In genomic region chr16:1706386-1707192, GRCh38 we compare ENCODE assay signal across 1 cellular context.
TF ChIP-seq lines count a peak whose summit lies in the region.

No MANE protein-coding gene starts in this region.

TF ChIP-seq in HEK293, 187 proteins besides CTCF, POLR2A, EP300 and RAD21 (continued from another document):
- TF ChIP-seq ZNF513 (tag by site-specific recombination; IDR thresholded peaks at IDR 0.05) (no peak), ZNF521 (tag by site-specific recombination; IDR thresholded peaks at IDR 0.05) (no peak), ZNF221 (tag by site-specific recombination; IDR thresholded peaks at IDR 0.05; ENCODE audit: borderline replicate concordance) (no peak), SP3 (tag by site-specific recombination; IDR thresholded peaks at IDR 0.05) (no peak), MZF1 (tag by site-specific recombination; IDR thresholded peaks at IDR 0.05; ENCODE audit: borderline replicate concordance) (no peak), ZNF324 (tag by site-specific recombination; IDR thresholded peaks at IDR 0.05) (peak; percentile 61; the same call in 1 of the 2 replicates), ZNF341 (tag by site-specific recombination; IDR thresholded peaks at IDR 0.05; ENCODE audit: low read depth) (no peak), ZBTB10 (tag by site-specific recombination; IDR thresholded peaks at IDR 0.05) (no peak), KLF8 (tag by site-specific recombination; IDR thresholded peaks at IDR 0.05) (no peak), TRIM28 (IDR thresholded peaks at IDR 0.05; ENCODE audit: borderline replicate concordance, low read length) (no peak)
